Comparison of ENCODE assay signal across 8 cellular contexts in the genomic region with DNA sequence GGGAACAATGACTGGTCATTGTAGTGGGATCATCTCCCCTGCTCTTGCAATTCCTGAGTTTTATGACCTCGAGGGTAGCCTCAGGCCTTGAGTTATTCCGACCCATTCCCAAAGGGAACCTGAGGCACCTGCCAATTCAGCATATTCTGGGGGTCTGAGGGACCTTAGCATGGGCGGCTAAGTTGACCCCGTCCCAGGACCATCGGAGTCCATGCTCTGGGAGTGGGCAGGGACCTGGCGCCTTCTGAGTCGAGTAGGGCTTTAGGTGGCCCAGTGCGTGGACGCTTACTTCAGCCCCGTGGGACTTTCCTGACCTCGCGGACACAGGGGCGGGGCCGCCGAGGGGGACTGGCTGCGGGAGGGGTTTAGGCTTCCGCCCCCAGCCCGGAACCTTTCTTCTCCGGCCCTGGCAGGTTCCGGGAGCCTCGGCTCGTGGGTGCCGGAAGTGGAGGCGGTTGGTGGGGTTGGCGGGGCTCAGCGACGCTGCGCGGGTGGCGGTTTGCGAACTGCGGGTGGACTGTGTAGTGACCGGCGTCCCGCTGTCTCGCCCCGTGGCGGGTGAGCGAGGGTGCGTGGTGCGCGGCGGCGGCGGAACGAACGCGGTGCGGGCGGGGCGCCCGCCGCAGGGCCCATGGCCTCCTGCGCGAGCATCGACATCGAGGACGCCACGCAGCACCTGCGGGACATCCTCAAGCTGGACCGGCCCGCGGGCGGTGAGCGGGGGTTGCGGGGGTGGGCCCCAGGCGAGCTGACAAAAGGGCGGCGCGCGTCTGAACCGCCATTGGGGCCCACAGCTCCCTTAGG. TPM values are rescaled to one million over a fixed set of nuclear protein-coding genes. Genes with fewer than 3 reads are reported as not detected.
DNase-seq lines count a peak whose midpoint lies in the region; ATAC-seq and TF ChIP-seq lines count a peak whose summit lies in the region.

A gene with protein sequence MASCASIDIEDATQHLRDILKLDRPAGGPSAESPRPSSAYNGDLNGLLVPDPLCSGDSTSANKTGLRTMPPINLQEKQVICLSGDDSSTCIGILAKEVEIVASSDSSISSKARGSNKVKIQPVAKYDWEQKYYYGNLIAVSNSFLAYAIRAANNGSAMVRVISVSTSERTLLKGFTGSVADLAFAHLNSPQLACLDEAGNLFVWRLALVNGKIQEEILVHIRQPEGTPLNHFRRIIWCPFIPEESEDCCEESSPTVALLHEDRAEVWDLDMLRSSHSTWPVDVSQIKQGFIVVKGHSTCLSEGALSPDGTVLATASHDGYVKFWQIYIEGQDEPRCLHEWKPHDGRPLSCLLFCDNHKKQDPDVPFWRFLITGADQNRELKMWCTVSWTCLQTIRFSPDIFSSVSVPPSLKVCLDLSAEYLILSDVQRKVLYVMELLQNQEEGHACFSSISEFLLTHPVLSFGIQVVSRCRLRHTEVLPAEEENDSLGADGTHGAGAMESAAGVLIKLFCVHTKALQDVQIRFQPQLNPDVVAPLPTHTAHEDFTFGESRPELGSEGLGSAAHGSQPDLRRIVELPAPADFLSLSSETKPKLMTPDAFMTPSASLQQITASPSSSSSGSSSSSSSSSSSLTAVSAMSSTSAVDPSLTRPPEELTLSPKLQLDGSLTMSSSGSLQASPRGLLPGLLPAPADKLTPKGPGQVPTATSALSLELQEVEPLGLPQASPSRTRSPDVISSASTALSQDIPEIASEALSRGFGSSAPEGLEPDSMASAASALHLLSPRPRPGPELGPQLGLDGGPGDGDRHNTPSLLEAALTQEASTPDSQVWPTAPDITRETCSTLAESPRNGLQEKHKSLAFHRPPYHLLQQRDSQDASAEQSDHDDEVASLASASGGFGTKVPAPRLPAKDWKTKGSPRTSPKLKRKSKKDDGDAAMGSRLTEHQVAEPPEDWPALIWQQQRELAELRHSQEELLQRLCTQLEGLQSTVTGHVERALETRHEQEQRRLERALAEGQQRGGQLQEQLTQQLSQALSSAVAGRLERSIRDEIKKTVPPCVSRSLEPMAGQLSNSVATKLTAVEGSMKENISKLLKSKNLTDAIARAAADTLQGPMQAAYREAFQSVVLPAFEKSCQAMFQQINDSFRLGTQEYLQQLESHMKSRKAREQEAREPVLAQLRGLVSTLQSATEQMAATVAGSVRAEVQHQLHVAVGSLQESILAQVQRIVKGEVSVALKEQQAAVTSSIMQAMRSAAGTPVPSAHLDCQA (N-terminal part only) (plus strand): TSS at position 422 of the 804 bp plus-strand sequence. CDS start 210 bp downstream, at position 632.

- no peak for TF ChIP-seq CTCF in psoas muscle (IDR thresholded peaks at IDR 0.05)

- no peaks in the 10 kb centered on the region for H3K27me3 ChIP-seq in psoas muscle (ENCODE audit: insufficient read depth in 3 of 3, low read length in 2 of 3)

- intact Hi-C loops in left ventricle myocardium superior (cut with micrococcal nuclease), result no loop called here
- intact Hi-C loops in psoas muscle (cut with DNase I), result no loop called here

- peak within 1 kb of the TSS; percentile 97 for H3K9ac ChIP-seq in ES-I3 (ENCODE audit: low read depth, low read length)

- peaks cover 22% of the 10 kb centered on the region for H3K36me3 ChIP-seq in ES-I3 (ENCODE audit: insufficient read depth, low read length)
- peaks cover 5 to 65% of the 10 kb centered on the region in 2 donors for H3K36me3 ChIP-seq in psoas muscle (ENCODE audit: insufficient read depth in 1 of 2, low read depth in 1 of 2)

- peak within 1 kb of the TSS; percentile 100 for H3K4me3 ChIP-seq in psoas muscle

- 1 to 2% (median 1%) methylated on average over 45 to 72 of the region's 72 CpGs for WGBS in psoas muscle, 3 donors

- H3K27ac ChIP-seq in angular gyrus (ENCODE audit: low read depth, low read length) (peak within 1 kb of the TSS; percentile 81), psoas muscle (peak within 1 kb of the TSS; percentile 87)

- ATAC-seq in GM21786 (IDR thresholded peaks at IDR 0.05; ENCODE audit: unreplicated experiment), result peak; percentile 76
- ATAC-seq in left ventricle myocardium superior, result peak; percentile 93
- ATAC-seq in psoas muscle, result peak; percentile 90 to 95 (median 94)

- DNase-seq in LHCN-M2 (ENCODE audit: low read depth) (peak; percentile 70), T-helper 2 cell (peak; percentile 75 to 90 (median 78)), left ventricle myocardium superior (peak; percentile 91), psoas muscle (peak; percentile 89 to 94), ureter (ENCODE audit: low spot score) (peak; percentile 83)

- H3K9me3 ChIP-seq in ES-I3 (ENCODE audit: control insufficient read depth, insufficient read depth, low read length) (no peaks in the 10 kb centered on the region), psoas muscle (no peaks in the 10 kb centered on the region)

- H3K4me1 ChIP-seq in ES-I3 (ENCODE audit: insufficient read depth, low read length) (no peaks in the 10 kb centered on the region; the same call in 1 of the 2 replicates), psoas muscle (peaks cover 30% of the 10 kb centered on the region)

RNA-seq across cellular contexts. Expression of the gene that starts here (rescaled TPM):
- 59.2 and 67.7 TPM in 2 replicates for total RNA-seq in LHCN-M2 (2014; rRNA removed)
- 47.2 TPM for polyA plus RNA-seq in LHCN-M2 (2012)
- 31.8 TPM for total RNA-seq in left ventricle myocardium superior
- 10 to 100 TPM; 33.8 to 52.1 (median 42.1) TPM for total RNA-seq in psoas muscle
- 10 to 100 TPM; 21.1 to 32.2 (median 23.8) TPM for polyA plus RNA-seq in psoas muscle
- 64.9 TPM for total RNA-seq in ureter

Comparison
In these comparisons a context has a peak if more than half of its experiments do, and no peak if none do; other contexts are left out.
1. Peak in every context shown above with its lines: DNase-seq, ATAC-seq, H3K4me3 ChIP-seq and H3K27ac ChIP-seq.